In the genomic region with DNA sequence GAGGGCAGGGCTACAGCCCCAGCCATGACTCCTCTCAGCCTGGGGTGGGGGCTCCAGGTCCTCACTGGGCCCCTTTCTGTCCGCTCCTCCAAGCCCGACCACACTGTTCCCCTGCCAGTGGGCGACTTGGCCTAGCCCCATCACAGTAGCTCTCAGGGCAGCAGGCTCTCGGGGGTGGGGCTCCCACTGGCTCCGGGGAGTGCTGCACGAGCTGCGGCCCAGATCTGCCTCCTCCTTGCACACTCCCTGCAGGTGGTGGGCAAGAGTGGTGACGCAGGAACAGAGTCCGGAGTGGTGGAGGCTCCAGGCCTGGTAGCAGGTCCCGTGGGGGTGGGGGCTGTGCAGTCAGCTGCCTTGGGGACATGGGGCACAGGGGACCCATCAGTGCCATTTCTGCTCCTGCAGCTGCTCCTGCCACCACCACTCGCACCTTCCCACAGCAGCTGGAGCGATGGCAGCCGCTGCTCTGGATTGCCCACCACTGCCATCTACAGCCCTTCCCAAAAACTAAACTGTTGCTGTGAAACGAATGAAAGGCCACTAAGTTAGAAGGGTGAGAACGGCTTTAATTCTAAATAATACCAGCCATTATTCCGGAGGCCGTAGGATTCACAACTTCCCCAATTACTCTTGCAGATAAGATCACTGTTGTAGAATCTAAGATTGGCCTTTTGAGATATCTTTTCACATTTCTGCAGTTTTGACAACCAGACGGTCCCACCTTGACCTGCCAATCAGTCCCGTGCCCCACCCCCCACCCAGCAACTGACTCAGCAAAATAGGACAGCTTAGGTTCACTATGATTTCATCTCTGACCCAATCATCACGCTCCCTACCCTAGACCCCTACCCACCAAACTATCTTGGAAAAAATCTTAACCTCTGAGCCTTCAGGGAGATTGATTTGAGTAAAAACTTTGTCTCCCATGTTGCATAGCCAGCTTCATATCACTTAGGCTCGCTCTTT, we compare ENCODE assay signal across 12 cellular contexts.
DNase-seq lines count a peak whose midpoint lies in the region; FAIRE-seq and TF ChIP-seq lines count a peak whose summit lies in the region.
"Had no signal": no experiment of that assay in that cellular context is flagged by ENCODE, and none has a peak within 500 bp of the region (broad histone marks: within the 10 kb centered on the region; RNA-seq: fewer than 3 reads in every experiment).

No MANE protein-coding gene starts in this region.

- no peak overlapping the region; the same call in 1 of the 2 replicates for H2BK12ac ChIP-seq in H1 (ENCODE audit: low read depth, low read length)

- no peak overlapping the region for H3K27ac Mint-ChIP-seq in neural crest cell (ENCODE audit: unreplicated experiment)
- H3K27ac Mint-ChIP-seq: CD4-positive, alpha-beta T cell had no signal

- peak; percentile 77 to 79 for TF ChIP-seq RAD21 in H1 (IDR thresholded peaks at IDR 0.05 in 1 of 2, conservative IDR thresholded peaks at IDR 0.05 in 1 of 2; ENCODE audit: low read depth in 2 of 2, low read length in 2 of 2)

- no peak overlapping the region for H3K4me3 Mint-ChIP-seq in neural crest cell
- H3K4me3 Mint-ChIP-seq: CD4-positive, alpha-beta T cell had no signal

- no peaks in the 10 kb centered on the region for H3K27me3 Mint-ChIP-seq in neural crest cell (ENCODE audit: low read depth)
- H3K27me3 Mint-ChIP-seq: CD4-positive, alpha-beta T cell had no signal

- CTCF ChIA-PET in H1 (lab: Charles Lee; ENCODE audit: partially characterized antibody), result interaction anchor here (0.5 to 2.5 kb wide), 16 partner anchors 9 to 1988 kb away, joined by 3 to 9 read pairs (median 4); no protein-coding TSS in a partner anchor

- no peaks in the 10 kb centered on the region for H3K23me2 ChIP-seq in H1 (ENCODE audit: low read depth, low read length)

- no peaks in the 10 kb centered on the region for H3K79me2 ChIP-seq in H1 (ENCODE audit: control insufficient read depth in 1 of 2, insufficient read depth in 2 of 2, low read length in 2 of 2)

- no peaks in the 10 kb centered on the region for H3K36me3 ChIP-seq in H1 (ENCODE audit: control insufficient read depth in 2 of 4, insufficient read depth in 4 of 4, low read length in 3 of 4)
- H3K36me3 ChIP-seq: prostate gland had no signal

- peaks cover 3% of the 10 kb centered on the region for H3K9me3 Mint-ChIP-seq in neural crest cell

- no peak for TF ChIP-seq EP300 in H1 (IDR thresholded peaks at IDR 0.05; ENCODE audit: borderline replicate concordance in 1 of 2, low read depth in 2 of 2, low read length in 2 of 2)

- no peak for FAIRE-seq in H1 (lab: Jason Lieb, UNC)

- no peak overlapping the region for H3K4me3 ChIP-seq in H1 (ENCODE audit: extremely low read depth in 1 of 4, insufficient read depth in 2 of 4, low read depth in 3 of 4, low read length in 4 of 4)
- H3K4me3 ChIP-seq: prostate gland had no signal

- no peak overlapping the region for H3K4me2 ChIP-seq in H1 (ENCODE audit: insufficient read depth in 1 of 2, low read depth in 2 of 2, low read length in 2 of 2)

- H3K36me3 Mint-ChIP-seq in neural crest cell (ENCODE audit: low read depth), result no peaks in the 10 kb centered on the region

- no peak overlapping the region for H3K56ac ChIP-seq in H1 (replicated peaks; ENCODE audit: insufficient read length, low read depth, low read length)

- no peak overlapping the region for H2BK120ac ChIP-seq in H1 (replicated peaks; ENCODE audit: low read depth, low read length)

- no peaks in the 10 kb centered on the region for H3K27me3 ChIP-seq in H1 (replicated peaks in 1 of 4; ENCODE audit: control insufficient read depth in 3 of 4, extremely low read depth in 1 of 4, insufficient read depth in 3 of 4, low read length in 3 of 4)

- H3K9ac ChIP-seq in H1 (replicated peaks in 1 of 4; ENCODE audit: extremely low read depth in 1 of 4, low read depth in 3 of 4, low read length in 3 of 4), result no peak overlapping the region

- 85% methylated on average over 21 of the region's 21 CpGs; no CpG with 5 or more reads in 1 of the 2 experiments for WGBS in H1 (ENCODE audit: extremely low coverage in 1 of 2, insufficient coverage in 1 of 2, insufficient read length in 1 of 2, insufficient replicate concordance in 2 of 2, low coverage in 1 of 2, low lambda C conversion rate in 2 of 2, missing lambda C conversion rate in 1 of 2), 2 experiments

- TF ChIP-seq POLR2A in H1 (IDR thresholded peaks at IDR 0.05; ENCODE audit: control extremely low read depth in 1 of 2, low read depth in 2 of 2, low read length in 2 of 2), result no peak

- H4K91ac ChIP-seq in H1 (replicated peaks; ENCODE audit: insufficient read length, low read length), result no peak overlapping the region

- H3K9me3 ChIP-seq in H1 (ENCODE audit: insufficient read depth in 2 of 2, low read depth in 1 of 2, low read length in 1 of 2), result no peaks in the 10 kb centered on the region
- H3K9me3 ChIP-seq: prostate gland had no signal

- peak overlapping the region; percentile 51 for H4K8ac ChIP-seq in H1 (ENCODE audit: extremely low read depth, insufficient read depth, low read length)

- H3K4me1 ChIP-seq in H1 (replicated peaks in 1 of 4; ENCODE audit: control insufficient read depth in 3 of 4, insufficient read depth in 4 of 4, low read length in 3 of 4), result no peaks in the 10 kb centered on the region; a peak in 1 of 7 replicates
- H3K4me1 ChIP-seq: prostate gland had no signal

- DNase-seq in DMS53 (lab: John Stamatoyannopoulos, UW) (peak; percentile 58), DMS53 treated with DMSO at 0.1 percent for 48 hours (lab: John Stamatoyannopoulos, UW; ENCODE audit: unreplicated experiment) (no peak), NCI-H1092 treated with DMSO at 0.1 percent for 48 hours (lab: John Stamatoyannopoulos, UW) (peak; percentile 26), H1 (ENCODE audit: low read depth in 1 of 2, low spot score in 2 of 2) (peak; percentile 21 to 54), neural crest cell (ENCODE audit: low read depth, low spot score) (no peak), DMS153 (lab: John Stamatoyannopoulos, UW) (no peak)
- no peak for DNase-seq in activated CD8-positive, alpha-beta memory T cell treated with anti-CD3 and anti-CD28 coated beads for 24 hours
- no peak for DNase-seq in activated T-cell treated with anti-CD3 and anti-CD28 coated beads, Interleukin-2, amount 50 U/mL, for 1 hour
- DNase-seq: activated effector memory CD4-positive, alpha-beta T cell treated with Interleukin-2 at 50 U/mL for 16 hours; CD4-positive, alpha-beta T cell; NCI-H2081 treated with DMSO at 0.1 percent for 48 hours had no signal

- no peak overlapping the region for H3K18ac ChIP-seq in H1 (ENCODE audit: extremely low read depth, low read length)

- no peak overlapping the region for H3K4ac ChIP-seq in H1 (replicated peaks; ENCODE audit: insufficient read length, low read depth, low read length)

- peak overlapping the region; percentile 35; the same call in 1 of the 2 replicates for H2AFZ ChIP-seq in H1 (ENCODE audit: low read length)

- POLR2A ChIA-PET in H1 (lab: Charles Lee; ENCODE audit: partially characterized antibody), result no interaction called here

- H3K23ac ChIP-seq in H1 (ENCODE audit: insufficient read length), result no peak overlapping the region

- H2BK5ac ChIP-seq in H1 (ENCODE audit: low read depth, low read length), result no peak overlapping the region

- H3K79me1 ChIP-seq in H1 (ENCODE audit: low read depth, low read length), result no peaks in the 10 kb centered on the region

- H4K20me1 ChIP-seq in H1 (replicated peaks in 1 of 2; ENCODE audit: control insufficient read depth in 1 of 2, insufficient read depth in 2 of 2, low read length in 2 of 2), result no peaks in the 10 kb centered on the region

- H4K5ac ChIP-seq in H1 (ENCODE audit: insufficient read length, low read depth, low read length), result no peak overlapping the region

- H3K27ac ChIP-seq in H1 (ENCODE audit: low read depth, low read length), result no peak overlapping the region
- H3K27ac ChIP-seq: prostate gland had no signal

- H3K14ac ChIP-seq in H1 (ENCODE audit: insufficient read length), result no peak overlapping the region

- TF ChIP-seq CTCF in H1 (IDR thresholded peaks at IDR 0.05; ENCODE audit: control extremely low read depth in 1 of 3, insufficient read depth in 1 of 3, low read depth in 1 of 3, low read length in 3 of 3) (peak; percentile 53 to 63 (median 56)), neural crest cell (conservative IDR thresholded peaks at IDR 0.05) (peak; percentile 34)

- H3K4me1 Mint-ChIP-seq in neural crest cell, result no peaks in the 10 kb centered on the region

- no peak overlapping the region for H2BK15ac ChIP-seq in H1 (ENCODE audit: low read length)

- no peak overlapping the region for H2AK5ac ChIP-seq in H1 (ENCODE audit: low read depth, low read length)

- H2BK20ac ChIP-seq in H1 (ENCODE audit: low read length), result no peak overlapping the region

TF ChIP-seq in H1, 55 proteins besides CTCF, POLR2A, EP300 and RAD21:
- TF ChIP-seq YY1 (IDR thresholded peaks at IDR 0.05; ENCODE audit: low read depth, low read length) (peak; percentile 42; the same call in 1 of the 2 replicates), PHF8 (conservative IDR thresholded peaks at IDR 0.05; ENCODE audit: low read depth, low read length) (no peak), MAFK (IDR thresholded peaks at IDR 0.05; ENCODE audit: low read depth, low read length) (peak; percentile 84), BACH1 (IDR thresholded peaks at IDR 0.05; ENCODE audit: low read length) (peak; percentile 89)
- TF ChIP-seq, protein P1, sequence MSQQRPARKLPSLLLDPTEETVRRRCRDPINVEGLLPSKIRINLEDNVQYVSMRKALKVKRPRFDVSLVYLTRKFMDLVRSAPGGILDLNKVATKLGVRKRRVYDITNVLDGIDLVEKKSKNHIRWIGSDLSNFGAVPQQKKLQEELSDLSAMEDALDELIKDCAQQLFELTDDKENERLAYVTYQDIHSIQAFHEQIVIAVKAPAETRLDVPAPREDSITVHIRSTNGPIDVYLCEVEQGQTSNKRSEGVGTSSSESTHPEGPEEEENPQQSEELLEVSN (IDR thresholded peaks at IDR 0.05), result no peak

Comparison
In these comparisons a context has a peak if more than half of its experiments do, and no peak if none do; other contexts are left out.
1. DNase-seq: peak in DMS53 (single experiment), NCI-H1092 treated with DMSO at 0.1 percent for 48 hours (single experiment) and H1 (2 of 2); none in DMS53 treated with DMSO at 0.1 percent for 48 hours (single experiment), neural crest cell (single experiment), DMS153 (single experiment), activated CD8-positive, alpha-beta memory T cell treated with anti-CD3 and anti-CD28 coated beads for 24 hours (single experiment) and activated T-cell treated with anti-CD3 and anti-CD28 coated beads, Interleukin-2, amount 50 U/mL, for 1 hour (single experiment).